11 cellular contexts compared by ENCODE assay signal in genomic region chr1:210684466-210685294, GRCh38.
DNase-seq lines count a peak whose midpoint lies in the region; ATAC-seq and TF ChIP-seq lines count a peak whose summit lies in the region.
"Had no signal": no experiment of that assay in that cellular context is flagged by ENCODE, and none has a peak within 500 bp of the region (broad histone marks: within the 10 kb centered on the region; RNA-seq: fewer than 3 reads in every experiment).

No MANE protein-coding gene starts in this region.

- H3K9me3 ChIP-seq in OCI-LY3 (ENCODE audit: insufficient read depth, low read length): no peaks in the 10 kb centered on the region
- no peaks in the 10 kb centered on the region for H3K9me3 ChIP-seq in lower lobe of right lung
- H3K9me3 ChIP-seq: left ventricle myocardium inferior, uterus had no signal

- H3K27ac ChIP-seq in OCI-LY3 (ENCODE audit: low read length) (peak overlapping the region; percentile 76), lower lobe of right lung (no peak overlapping the region)
- H3K27ac ChIP-seq: left ventricle myocardium inferior, uterus had no signal

- H3K27me3 ChIP-seq in OCI-LY3 (ENCODE audit: low read depth, low read length) (no peaks in the 10 kb centered on the region), lower lobe of right lung (ENCODE audit: low read depth) (no peaks in the 10 kb centered on the region)
- H3K27me3 ChIP-seq: uterus had no signal

- intact Hi-C loops in lower lobe of right lung (cut with DNase I): no loop called here

- H4K20me1 ChIP-seq in OCI-LY3 (ENCODE audit: insufficient read depth, low read length): no peaks in the 10 kb centered on the region

- peak; percentile 91 for ATAC-seq in GM18511 (IDR thresholded peaks at IDR 0.05; ENCODE audit: unreplicated experiment)
- ATAC-seq in GM19467 (IDR thresholded peaks at IDR 0.05; ENCODE audit: unreplicated experiment): peak; percentile 67
- ATAC-seq in HG02970 (IDR thresholded peaks at IDR 0.05; ENCODE audit: low FRiP score, unreplicated experiment): peak; percentile 71
- no peak for ATAC-seq in lower lobe of right lung

- no peaks in the 10 kb centered on the region for H3K79me2 ChIP-seq in OCI-LY3 (ENCODE audit: low read length)

- H3K36me3 ChIP-seq in OCI-LY3 (replicated peaks; ENCODE audit: low read depth, low read length) (no peaks in the 10 kb centered on the region), lower lobe of right lung (no peaks in the 10 kb centered on the region)
- H3K36me3 ChIP-seq: left ventricle myocardium inferior, uterus had no signal

- H2AFZ ChIP-seq in OCI-LY3 (ENCODE audit: low read depth, low read length): peak overlapping the region; percentile 78

- H3K4me3 ChIP-seq in OCI-LY3 (ENCODE audit: low read length): peak overlapping the region; percentile 41
- H3K4me3 ChIP-seq in lower lobe of right lung: no peak overlapping the region
- H3K4me3 ChIP-seq: left ventricle myocardium inferior, uterus had no signal

- H3K4me2 ChIP-seq in OCI-LY3 (ENCODE audit: low read length): peak overlapping the region; percentile 69

- TF ChIP-seq CTCF in OCI-LY3 (IDR thresholded peaks at IDR 0.05; ENCODE audit: low read depth, low read length) (no peak), lower lobe of right lung (IDR thresholded peaks at IDR 0.05) (no peak)

- H3K9ac ChIP-seq in OCI-LY3 (ENCODE audit: low read length): peak overlapping the region; percentile 52; the same call in 1 of the 2 replicates

- H3K4me1 ChIP-seq in OCI-LY3 (ENCODE audit: low read length) (peaks cover 36% of the 10 kb centered on the region), lower lobe of right lung (no peaks in the 10 kb centered on the region)
- H3K4me1 ChIP-seq: left ventricle myocardium inferior, uterus had no signal

- DNase-seq in NK-92 (lab: John Stamatoyannopoulos, UW; ENCODE audit: unreplicated experiment): no peak
- DNase-seq in lower lobe of right lung: no peak
- DNase-seq in cortex of kidney (lab: John Stamatoyannopoulos, UW): no peak
- DNase-seq in T1000 (lab: John Stamatoyannopoulos, UW): no peak
- DNase-seq: left ventricle myocardium inferior, T-helper 1 cell, uterus had no signal

Comparison
In these comparisons a context has a peak if more than half of its experiments do, and no peak if none do; other contexts are left out.
1. ATAC-seq: peak in GM18511 (single experiment), GM19467 (single experiment) and HG02970 (single experiment); none in lower lobe of right lung (0 of 2).